In genomic region chr3:58171126-58171525, GRCh38 we compare ENCODE assay signal across 1 cellular context.
TF ChIP-seq lines count a peak whose summit lies in the region.

No MANE protein-coding gene starts in this region.

TF ChIP-seq in HepG2, 621 proteins besides CTCF, POLR2A, EP300 and RAD21:
- TF ChIP-seq ADNP (CRISPR knock-in tag; IDR thresholded peaks at IDR 0.05), result no peak
- no peak for TF ChIP-seq ZNF503 (CRISPR knock-in tag; IDR thresholded peaks at IDR 0.05)
- no peak for TF ChIP-seq BCL3 (CRISPR knock-in tag; IDR thresholded peaks at IDR 0.05)
- no peak for TF ChIP-seq ERF (CRISPR knock-in tag; IDR thresholded peaks at IDR 0.05)
- TF ChIP-seq CREBL2 (CRISPR knock-in tag; IDR thresholded peaks at IDR 0.05; ENCODE audit: borderline replicate concordance), result no peak
- TF ChIP-seq HOXA9 (CRISPR knock-in tag; IDR thresholded peaks at IDR 0.05; ENCODE audit: borderline replicate concordance), result no peak
- TF ChIP-seq ZNF430 (CRISPR knock-in tag; IDR thresholded peaks at IDR 0.05), result no peak
